In the genomic region with DNA sequence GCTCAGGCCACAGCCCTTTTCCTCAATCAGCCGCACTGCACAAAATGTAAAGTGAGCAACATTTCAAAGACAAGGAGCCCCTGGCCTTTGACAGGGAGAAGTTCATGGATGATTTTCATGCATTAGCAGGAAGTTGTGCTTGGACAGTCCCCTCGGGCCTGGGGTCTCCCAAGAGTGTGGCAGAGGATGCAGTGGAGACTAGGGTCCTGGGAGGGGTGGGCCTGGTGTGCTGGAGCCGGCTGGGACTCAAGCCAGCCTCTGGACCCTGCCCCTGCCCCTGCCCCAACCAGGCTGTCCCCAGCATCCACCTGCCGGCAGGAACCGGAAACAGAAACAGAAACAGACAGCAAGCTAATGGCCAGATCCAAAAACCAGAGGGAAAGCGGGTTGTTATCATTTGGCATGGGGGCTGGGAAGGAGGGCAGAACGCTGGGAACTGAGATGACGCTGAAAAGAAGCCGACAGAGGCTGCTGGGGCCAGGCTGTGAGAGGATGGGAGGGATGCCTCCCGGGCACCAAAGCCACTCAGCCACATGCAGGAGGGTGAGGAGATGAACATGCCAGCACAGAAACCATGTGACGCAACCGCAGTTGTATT, we compare ENCODE assay signal across 10 cellular contexts. TPM values are rescaled to one million over a fixed set of nuclear protein-coding genes. Genes with fewer than 3 reads are reported as not detected.
DNase-seq lines count a peak whose midpoint lies in the region; ATAC-seq and TF ChIP-seq lines count a peak whose summit lies in the region.
"Had no signal": no experiment of that assay in that cellular context is flagged by ENCODE, and none has a peak within 500 bp of the region (broad histone marks: within the 10 kb centered on the region; RNA-seq: fewer than 3 reads in every experiment).

No MANE protein-coding gene starts in this region.

- peaks cover 13% of the 10 kb centered on the region for H3K36me3 Mint-ChIP-seq in neural progenitor cell

- H3K4me3 ChIP-seq in BE2C (ENCODE audit: low read depth, low read length) (no peak overlapping the region), HUES64 (ENCODE audit: low read length) (no peak overlapping the region), neural progenitor cell (no peak overlapping the region), Karpas-422 (ENCODE audit: low read length) (no peak overlapping the region)

- H3K4me2 ChIP-seq in neural progenitor cell (peak overlapping the region; percentile 62), Karpas-422 (ENCODE audit: low read depth, low read length, poor library complexity, severe bottlenecking) (no peak overlapping the region)

- peaks cover 9% of the 10 kb centered on the region for H4K20me1 ChIP-seq in neural progenitor cell (ENCODE audit: low read depth)
- no peaks in the 10 kb centered on the region for H4K20me1 ChIP-seq in Karpas-422 (ENCODE audit: insufficient read depth, low read depth, low read length)

- peaks cover 6% of the 10 kb centered on the region; the same call in 1 of the 2 replicates for H3K27me3 ChIP-seq in BE2C
- peaks cover 40% of the 10 kb centered on the region for H3K27me3 ChIP-seq in HUES64 (ENCODE audit: insufficient read depth, low read length)
- H3K27me3 ChIP-seq in neural progenitor cell: peaks cover 38% of the 10 kb centered on the region
- no peaks in the 10 kb centered on the region for H3K27me3 ChIP-seq in Karpas-422 (ENCODE audit: low read length)

- 70% methylated on average over 10 of the region's 12 CpGs for WGBS in HUES64

- H3K9me2 ChIP-seq in Karpas-422 (replicated peaks; ENCODE audit: insufficient read depth, low read length): no peaks in the 10 kb centered on the region

- TF ChIP-seq CTCF in BE2C (IDR thresholded peaks at IDR 0.05; ENCODE audit: low read depth, low read length): peak; percentile 8; the same call in 1 of the 2 replicates
- no peak for TF ChIP-seq CTCF in neural progenitor cell (IDR thresholded peaks at IDR 0.05)

- peaks cover 40% of the 10 kb centered on the region for H3K27me3 Mint-ChIP-seq in neural progenitor cell (ENCODE audit: insufficient read depth, low read depth)

- H3K27ac ChIP-seq in HUES64 (ENCODE audit: low read depth, low read length) (peak overlapping the region; percentile 95), epithelial cell of prostate (peak overlapping the region; percentile 84), neural progenitor cell (no peak overlapping the region), Karpas-422 (ENCODE audit: low read length) (no peak overlapping the region)

- peak overlapping the region; percentile 71 for H3K4me3 Mint-ChIP-seq in neural progenitor cell

- peaks cover 12% of the 10 kb centered on the region for H3K9me3 Mint-ChIP-seq in neural progenitor cell

- H3F3A ChIP-seq in neural progenitor cell (ENCODE audit: low read depth): peaks cover 77% of the 10 kb centered on the region

- H3K27ac Mint-ChIP-seq in neural progenitor cell: no peak overlapping the region

- H3K4me1 ChIP-seq in BE2C (peaks cover 12% of the 10 kb centered on the region), HUES64 (ENCODE audit: insufficient read depth, low read length) (peaks cover 39% of the 10 kb centered on the region), neural progenitor cell (peaks cover 62% of the 10 kb centered on the region), Karpas-422 (ENCODE audit: low read length) (no peaks in the 10 kb centered on the region)

- H2AFZ ChIP-seq in neural progenitor cell (replicated peaks) (no peak overlapping the region), Karpas-422 (ENCODE audit: low read length) (no peak overlapping the region)

- DNase-seq in BE2C (peak; percentile 72), epithelial cell of prostate (ENCODE audit: low read depth, low spot score) (no peak), neural progenitor cell (ENCODE audit: low spot score) (no peak), Karpas-422 (no peak), HuH-7.5 (ENCODE audit: low spot score) (no peak)
- DNase-seq: cerebellar nuclear complex, KBM-7 had no signal

- peaks cover 70% of the 10 kb centered on the region for H3K4me1 Mint-ChIP-seq in neural progenitor cell

- ATAC-seq in GM21367 (IDR thresholded peaks at IDR 0.05; ENCODE audit: unreplicated experiment) (no peak), HG03159 (IDR thresholded peaks at IDR 0.05; ENCODE audit: unreplicated experiment) (no peak)

- H3K9ac ChIP-seq in HUES64 (ENCODE audit: low read depth, low read length) (no peak overlapping the region), neural progenitor cell (no peak overlapping the region), Karpas-422 (ENCODE audit: low read length) (no peak overlapping the region)

- H3K79me2 ChIP-seq in neural progenitor cell (ENCODE audit: low read depth): peaks cover 23% of the 10 kb centered on the region
- no peaks in the 10 kb centered on the region for H3K79me2 ChIP-seq in Karpas-422 (ENCODE audit: low read length)

- H3K36me3 ChIP-seq in BE2C: no peaks in the 10 kb centered on the region
- no peaks in the 10 kb centered on the region for H3K36me3 ChIP-seq in HUES64 (ENCODE audit: insufficient read depth, low read length)
- H3K36me3 ChIP-seq in neural progenitor cell: no peaks in the 10 kb centered on the region
- H3K36me3 ChIP-seq in Karpas-422 (ENCODE audit: insufficient read depth, low read length): no peaks in the 10 kb centered on the region

- H3K9me3 ChIP-seq in BE2C (no peaks in the 10 kb centered on the region), HUES64 (ENCODE audit: insufficient read depth, low read depth, low read length) (no peaks in the 10 kb centered on the region), neural progenitor cell (ENCODE audit: low read depth) (no peaks in the 10 kb centered on the region), Karpas-422 (ENCODE audit: low read length) (peaks cover 7% of the 10 kb centered on the region; the same call in 1 of the 2 replicates)

RNA-seq across cellular contexts. Expression of a gene that starts 2.3 kb away (rescaled TPM):
- 9.9 TPM for polyA plus RNA-seq in BE2C (2012; ENCODE audit: insufficient read depth, insufficient read length, low read depth)
- polyA plus RNA-seq in HUES64 (2013, experiment 1 of 2): 10.6 TPM
- 11.4 TPM for polyA plus RNA-seq in HUES64 (2013, experiment 2 of 2)
- total RNA-seq in neural progenitor cell (ENCODE audit: low replicate concordance): 12.8 and 31.7 TPM in 2 replicates
- total RNA-seq in Karpas-422 (2014; rRNA removed; shearing (Covaris generic); ENCODE audit: low replicate concordance): not detected in 2 replicates

Comparison
In these comparisons a context has a peak if more than half of its experiments do, and no peak if none do; other contexts are left out.
1. H3K27ac ChIP-seq: peak in HUES64 (single experiment) and epithelial cell of prostate (single experiment); none in neural progenitor cell (single experiment) and Karpas-422 (single experiment).
2. RNA of a gene that starts 2.3 kb away (total RNA-seq): 12.8 to 31.7 TPM in neural progenitor cell; not detected in Karpas-422; every median in the first group is over 10 times any median in the second.